ENCODE assay signal across 18 cellular contexts in genomic region chr1:1129309-1129708, GRCh38. TPM values are rescaled to one million over a fixed set of nuclear protein-coding genes. Genes with fewer than 3 reads are reported as not detected.
"Had no signal": no experiment of that assay in that cellular context is flagged by ENCODE, and none has a peak within 500 bp of the region (broad histone marks: within the 10 kb centered on the region; RNA-seq: fewer than 3 reads in every experiment).

No MANE protein-coding gene starts in this region.

- ATAC-seq: psoas muscle had no signal

- H3K4me1 Mint-ChIP-seq: activated CD4-positive, alpha-beta T cell treated with anti-CD3 and anti-CD28 coated beads, Interleukin-2, amount 10 ng/mL, durations not matched to agents 7 days and 5 days; central memory CD8-positive, alpha-beta T cell had no signal

- H3K4me3 ChIP-seq: psoas muscle, SJCRH30, skin epidermis, testis had no signal

- H3K4me3 Mint-ChIP-seq: activated CD4-positive, alpha-beta T cell treated with anti-CD3 and anti-CD28 coated beads, Interleukin-2, amount 10 ng/mL, durations not matched to agents 7 days and 5 days; central memory CD8-positive, alpha-beta T cell; dendritic cell treated with granulocyte-macrophage colony-stimulating factor and Interleukin-4, amounts not matched to agents 40 ng/mL and 50 ng/mL, for 4 days; endodermal cell; stimulated activated naive CD8-positive, alpha-beta T cell treated with anti-CD3 and anti-CD28 coated beads, Interleukin-15, Interleukin-2, amounts not matched to agents 100 ng/mL and 50 ng/mL, for 24 hours had no signal

- H3K27me3 Mint-ChIP-seq: activated CD4-positive, alpha-beta T cell treated with anti-CD3 and anti-CD28 coated beads, Interleukin-2, amount 10 ng/mL, durations not matched to agents 7 days and 5 days; central memory CD8-positive, alpha-beta T cell; naive B cell; stimulated activated naive CD8-positive, alpha-beta T cell treated with anti-CD3 and anti-CD28 coated beads, Interleukin-15, Interleukin-2, amounts not matched to agents 100 ng/mL and 50 ng/mL, for 24 hours had no signal

- H3K36me3 Mint-ChIP-seq: naive B cell had no signal

- DNase-seq: activated CD4-positive, alpha-beta T cell treated with anti-CD3 and anti-CD28 coated beads, Interleukin-2, amount 10 ng/mL, durations not matched to agents 7 days and 5 days; activated CD4-positive, CD25-positive, alpha-beta regulatory T cell; activated CD8-positive, alpha-beta memory T cell treated with anti-CD3 and anti-CD28 coated beads for 24 hours; activated naive CD4-positive, alpha-beta T cell treated with Interleukin-2 at 50 U/mL for 16 hours; endodermal cell; naive B cell; psoas muscle; SJCRH30; stimulated activated CD4-positive, alpha-beta T cell treated with anti-CD3 and anti-CD28 coated beads, Interleukin-1b, Interleukin-23, amount 100 ng/mL, for 48 hours; testis had no signal

- H3K27ac ChIP-seq: psoas muscle, SJCRH30, skin epidermis, testis had no signal

- H3K27ac Mint-ChIP-seq: activated CD4-positive, alpha-beta T cell treated with anti-CD3 and anti-CD28 coated beads, Interleukin-2, amount 10 ng/mL, durations not matched to agents 7 days and 5 days; dendritic cell treated with granulocyte-macrophage colony-stimulating factor and Interleukin-4, amounts not matched to agents 40 ng/mL and 50 ng/mL, for 4 days; endodermal cell; stimulated activated naive CD8-positive, alpha-beta T cell treated with anti-CD3 and anti-CD28 coated beads, Interleukin-15, Interleukin-2, amounts not matched to agents 100 ng/mL and 50 ng/mL, for 24 hours had no signal

- H3K4me1 ChIP-seq: psoas muscle, SJCRH30 had no signal

- H3K27me3 ChIP-seq: testis had no signal

- H3K9me3 Mint-ChIP-seq: activated CD4-positive, alpha-beta T cell treated with anti-CD3 and anti-CD28 coated beads, Interleukin-2, amount 10 ng/mL, durations not matched to agents 7 days and 5 days; central memory CD8-positive, alpha-beta T cell; endodermal cell; naive B cell; stimulated activated naive CD8-positive, alpha-beta T cell treated with anti-CD3 and anti-CD28 coated beads, Interleukin-15, Interleukin-2, amounts not matched to agents 100 ng/mL and 50 ng/mL, for 24 hours had no signal

- H3K9me3 ChIP-seq: psoas muscle, SJCRH30, testis had no signal

- H3K36me3 ChIP-seq: SJCRH30 had no signal

RNA-seq across cellular contexts. Expression of gene TTLL10, which starts 44.4 kb away (rescaled TPM):
- total RNA-seq: liver had no signal
- polyA plus RNA-seq: keratinocyte, liver had no signal

RNA-seq across cellular contexts. Expression of gene RNF223, which starts 55.2 kb away (rescaled TPM):
- total RNA-seq: activated CD4-positive, alpha-beta T cell treated with anti-CD3 and anti-CD28 coated beads, Interleukin-2, amount 10 ng/mL, durations not matched to agents 7 days and 5 days; endodermal cell; mesenteric fat pad; psoas muscle; SJCRH30; T-helper 2 cell treated with Interferon-gamma antibody and Interleukin-4, amounts not matched to agents 100 ng/mL and 5 ng/mL, for 36 hours had no signal
- polyA plus RNA-seq: liver, psoas muscle had no signal
